Comparison of ENCODE assay signal across 39 cellular contexts in genomic region chr18:11405804-11406203, GRCh38.
"Had no signal": no experiment of that assay in that cellular context is flagged by ENCODE, and none has a peak within 500 bp of the region (broad histone marks: within the 10 kb centered on the region; RNA-seq: fewer than 3 reads in every experiment).

No MANE protein-coding gene starts in this region.

- H3K9me3 ChIP-seq: adrenal gland, ascending aorta, body of pancreas, breast epithelium had no signal

- H3K4me3 ChIP-seq: adrenal gland, ascending aorta, body of pancreas, breast epithelium, cardiac muscle cell had no signal

- H3K4me1 Mint-ChIP-seq: activated naive CD4-positive, alpha-beta T cell treated with anti-CD3 and anti-CD28 coated beads, Interleukin-2, amount 10 ng/mL, durations not matched to agents 7 days and 5 days; activated naive CD4-positive, alpha-beta T cell treated with anti-CD3 and anti-CD28 coated beads, Interleukin-2, amount 50 U/mL, for 24 hours; activated naive CD8-positive, alpha-beta T cell treated with anti-CD3 and anti-CD28 coated beads for 36 hours; activated naive CD8-positive, alpha-beta T cell treated with anti-CD3 and anti-CD28 coated beads, Interleukin-2, amount 10 ng/mL, durations not matched to agents 7 days and 5 days; activated naive CD8-positive, alpha-beta T cell treated with anti-CD3 and anti-CD28 coated beads, Interleukin-2, amount 50 U/mL, for 24 hours; activated T-helper 17 cell treated with anti-CD3 and anti-CD28 coated beads, Interleukin-2, amount 50 U/mL, for 72 hours; central memory CD8-positive, alpha-beta T cell had no signal

- H3K9me3 Mint-ChIP-seq: activated naive CD4-positive, alpha-beta T cell treated with anti-CD3 and anti-CD28 coated beads for 36 hours; activated naive CD4-positive, alpha-beta T cell treated with anti-CD3 and anti-CD28 coated beads, Interleukin-2, amount 10 ng/mL, durations not matched to agents 7 days and 5 days; activated naive CD8-positive, alpha-beta T cell treated with anti-CD3 and anti-CD28 coated beads for 36 hours; activated naive CD8-positive, alpha-beta T cell treated with anti-CD3 and anti-CD28 coated beads, Interleukin-2, amount 10 ng/mL, durations not matched to agents 7 days and 5 days; activated T-cell treated with anti-CD3 and anti-CD28 coated beads, Interleukin-2, amount 50 U/mL, for 24 hours; activated T-cell treated with anti-CD3 and anti-CD28 coated beads, Interleukin-2, amount 50 U/mL, for 4 hours; activated T-helper 1 cell treated with anti-CD3 and anti-CD28 coated beads, Interleukin-12 subunit alpha, Interleukin-12 subunit beta, Interleukin-2, Interleukin-4 antibody, amounts not matched to agents 30 ng/mL and 10 ng/mL and 1 ng/mL, durations not matched to agents 14 hours and 24 hours and 36 hours; activated T-helper 17 cell treated with anti-CD3 and anti-CD28 coated beads, Interleukin-2, amount 50 U/mL, for 72 hours; activated T-helper 2 cell treated with anti-CD3 and anti-CD28 coated beads, Interferon-gamma antibody, Interleukin-2, Interleukin-4, amounts not matched to agents 10 μg/mL and 5 μg/mL and 100 μg/mL, durations not matched to agents 14 hours and 24 hours and 36 hours; brain; central memory CD8-positive, alpha-beta T cell had no signal

- FAIRE-seq: astrocyte, bronchial epithelial cell had no signal

- H3K27me3 Mint-ChIP-seq: activated naive CD4-positive, alpha-beta T cell treated with anti-CD3 and anti-CD28 coated beads, Interleukin-2, amount 10 ng/mL, durations not matched to agents 7 days and 5 days; activated naive CD8-positive, alpha-beta T cell treated with anti-CD3 and anti-CD28 coated beads for 36 hours; activated naive CD8-positive, alpha-beta T cell treated with anti-CD3 and anti-CD28 coated beads, Interleukin-2, amount 10 ng/mL, durations not matched to agents 7 days and 5 days; activated T-cell treated with anti-CD3 and anti-CD28 coated beads, Interleukin-2, amount 50 U/mL, for 24 hours; central memory CD8-positive, alpha-beta T cell had no signal

- H3K36me3 ChIP-seq: adrenal gland, ascending aorta, brain microvascular endothelial cell, breast epithelium, cardiac muscle cell had no signal

- H3K27me3 ChIP-seq: adrenal gland, ascending aorta, body of pancreas, brain microvascular endothelial cell, breast epithelium, cardiac muscle cell had no signal

- H3K27ac ChIP-seq: adrenal gland, ascending aorta, body of pancreas, brain microvascular endothelial cell, breast epithelium, cardiac muscle cell had no signal

- H3K4me3 Mint-ChIP-seq: activated naive CD4-positive, alpha-beta T cell treated with anti-CD3 and anti-CD28 coated beads for 36 hours; activated naive CD4-positive, alpha-beta T cell treated with anti-CD3 and anti-CD28 coated beads, Interleukin-2, amount 10 ng/mL, durations not matched to agents 7 days and 5 days; activated naive CD4-positive, alpha-beta T cell treated with anti-CD3 and anti-CD28 coated beads, Interleukin-2, amount 50 U/mL, for 24 hours; activated naive CD8-positive, alpha-beta T cell; activated naive CD8-positive, alpha-beta T cell treated with anti-CD3 and anti-CD28 coated beads for 36 hours; activated naive CD8-positive, alpha-beta T cell treated with anti-CD3 and anti-CD28 coated beads, Interleukin-2, amount 10 ng/mL, durations not matched to agents 7 days and 5 days; activated naive CD8-positive, alpha-beta T cell treated with anti-CD3 and anti-CD28 coated beads, Interleukin-2, amount 50 U/mL, for 24 hours; activated T-cell treated with anti-CD3 and anti-CD28 coated beads, Interleukin-2, amount 50 U/mL, for 24 hours; activated T-cell treated with anti-CD3 and anti-CD28 coated beads, Interleukin-2, amount 50 U/mL, for 4 hours; activated T-cell treated with anti-CD3 and anti-CD28 coated beads, Interleukin-2, amount 50 U/mL, for 72 hours; activated T-helper 1 cell treated with anti-CD3 and anti-CD28 coated beads, Interleukin-12 subunit alpha, Interleukin-12 subunit beta, Interleukin-2, Interleukin-4 antibody, amounts not matched to agents 30 ng/mL and 10 ng/mL and 1 ng/mL, durations not matched to agents 14 hours and 24 hours and 36 hours; activated T-helper 17 cell treated with anti-CD3 and anti-CD28 coated beads, Interleukin-2, amount 50 U/mL, for 72 hours; brain; central memory CD8-positive, alpha-beta T cell had no signal

- DNase-seq: activated effector memory CD4-positive, alpha-beta T cell treated with anti-CD3 and anti-CD28 coated beads, Interleukin-2, amount 50 U/mL, for 16 hours; activated effector memory CD4-positive, alpha-beta T cell treated with Interleukin-2 at 50 U/mL for 16 hours; activated gamma-delta T cell; activated gamma-delta T cell treated with Interleukin-2 at 50 U/mL for 16 hours; activated naive CD4-positive, alpha-beta T cell; activated naive CD4-positive, alpha-beta T cell treated with anti-CD3 and anti-CD28 coated beads for 36 hours; activated naive CD4-positive, alpha-beta T cell treated with anti-CD3 and anti-CD28 coated beads, Interleukin-2, amount 10 ng/mL, durations not matched to agents 7 days and 5 days; activated naive CD4-positive, alpha-beta T cell treated with anti-CD3 and anti-CD28 coated beads, Interleukin-2, amount 50 U/mL, for 16 hours; activated naive CD4-positive, alpha-beta T cell treated with Interleukin-2 at 50 U/mL for 16 hours; activated naive CD8-positive, alpha-beta T cell treated with anti-CD3 and anti-CD28 coated beads for 36 hours; activated naive CD8-positive, alpha-beta T cell treated with anti-CD3 and anti-CD28 coated beads, Interleukin-2, amount 10 ng/mL, durations not matched to agents 7 days and 5 days; activated naive CD8-positive, alpha-beta T cell treated with anti-CD3 and anti-CD28 coated beads, Interleukin-2, amount 50 U/mL, for 24 hours; activated T-cell treated with anti-CD3 and anti-CD28 coated beads, Interleukin-2, amount 50 U/mL, for 24 hours; activated T-cell treated with anti-CD3 and anti-CD28 coated beads, Interleukin-2, amount 50 U/mL, for 4 hours; activated T-cell treated with anti-CD3 and anti-CD28 coated beads, Interleukin-2, amount 50 U/mL, for 48 hours; activated T-cell treated with anti-CD3 and anti-CD28 coated beads, Interleukin-2, amount 50 U/mL, for 72 hours; adrenal gland; amniotic stem cell; amygdala; anterior cingulate cortex; aorta; body of pancreas; brain microvascular endothelial cell; caudate nucleus; central memory CD4-positive, alpha-beta T cell; cerebellar nuclear complex had no signal

- H3K36me3 Mint-ChIP-seq: activated naive CD4-positive, alpha-beta T cell treated with anti-CD3 and anti-CD28 coated beads, Interleukin-2, amount 10 ng/mL, durations not matched to agents 7 days and 5 days; activated naive CD4-positive, alpha-beta T cell treated with anti-CD3 and anti-CD28 coated beads, Interleukin-2, amount 50 U/mL, for 24 hours; activated naive CD4-positive, alpha-beta T cell treated with anti-CD3 and anti-CD28 coated beads, Interleukin-2, amount 50 U/mL, for 72 hours; activated naive CD8-positive, alpha-beta T cell; activated naive CD8-positive, alpha-beta T cell treated with anti-CD3 and anti-CD28 coated beads for 36 hours; activated naive CD8-positive, alpha-beta T cell treated with anti-CD3 and anti-CD28 coated beads, Interleukin-2, amount 10 ng/mL, durations not matched to agents 7 days and 5 days; brain had no signal

- H3K27ac Mint-ChIP-seq: activated naive CD4-positive, alpha-beta T cell treated with anti-CD3 and anti-CD28 coated beads for 36 hours; activated naive CD4-positive, alpha-beta T cell treated with anti-CD3 and anti-CD28 coated beads, Interleukin-2, amount 10 ng/mL, durations not matched to agents 7 days and 5 days; activated naive CD4-positive, alpha-beta T cell treated with anti-CD3 and anti-CD28 coated beads, Interleukin-2, amount 50 U/mL, for 24 hours; activated naive CD4-positive, alpha-beta T cell treated with anti-CD3 and anti-CD28 coated beads, Interleukin-2, amount 50 U/mL, for 72 hours; activated naive CD8-positive, alpha-beta T cell; activated naive CD8-positive, alpha-beta T cell treated with anti-CD3 and anti-CD28 coated beads for 36 hours; activated naive CD8-positive, alpha-beta T cell treated with anti-CD3 and anti-CD28 coated beads, Interleukin-2, amount 10 ng/mL, durations not matched to agents 7 days and 5 days; activated naive CD8-positive, alpha-beta T cell treated with anti-CD3 and anti-CD28 coated beads, Interleukin-2, amount 50 U/mL, for 24 hours; activated T-cell treated with anti-CD3 and anti-CD28 coated beads, Interleukin-2, amount 50 U/mL, for 24 hours; activated T-cell treated with anti-CD3 and anti-CD28 coated beads, Interleukin-2, amount 50 U/mL, for 72 hours; activated T-helper 1 cell treated with anti-CD3 and anti-CD28 coated beads, Interleukin-12 subunit alpha, Interleukin-12 subunit beta, Interleukin-2, Interleukin-4 antibody, amounts not matched to agents 30 ng/mL and 10 ng/mL and 1 ng/mL, durations not matched to agents 14 hours and 24 hours and 36 hours; activated T-helper 17 cell treated with anti-CD3 and anti-CD28 coated beads, Interleukin-2, amount 50 U/mL, for 72 hours; activated T-helper 2 cell treated with anti-CD3 and anti-CD28 coated beads, Interferon-gamma antibody, Interleukin-2, Interleukin-4, amounts not matched to agents 10 μg/mL and 5 μg/mL and 100 μg/mL, durations not matched to agents 14 hours and 24 hours and 36 hours; brain had no signal

- H3K4me1 ChIP-seq: adrenal gland, ascending aorta, body of pancreas, breast epithelium had no signal

- ATAC-seq: activated naive CD4-positive, alpha-beta T cell treated with anti-CD3 and anti-CD28 coated beads, Interleukin-2, amount 50 U/mL, for 72 hours; activated naive CD8-positive, alpha-beta T cell treated with anti-CD3 and anti-CD28 coated beads, Interleukin-2, amount 50 U/mL, for 24 hours; activated T-cell treated with anti-CD3 and anti-CD28 coated beads, Interleukin-2, amount 50 U/mL, for 4 hours; activated T-cell treated with anti-CD3 and anti-CD28 coated beads, Interleukin-2, amount 50 U/mL, for 72 hours; activated T-helper 17 cell treated with anti-CD3 and anti-CD28 coated beads, Interleukin-2, amount 50 U/mL, for 72 hours; body of pancreas had no signal
